In the genomic region with DNA sequence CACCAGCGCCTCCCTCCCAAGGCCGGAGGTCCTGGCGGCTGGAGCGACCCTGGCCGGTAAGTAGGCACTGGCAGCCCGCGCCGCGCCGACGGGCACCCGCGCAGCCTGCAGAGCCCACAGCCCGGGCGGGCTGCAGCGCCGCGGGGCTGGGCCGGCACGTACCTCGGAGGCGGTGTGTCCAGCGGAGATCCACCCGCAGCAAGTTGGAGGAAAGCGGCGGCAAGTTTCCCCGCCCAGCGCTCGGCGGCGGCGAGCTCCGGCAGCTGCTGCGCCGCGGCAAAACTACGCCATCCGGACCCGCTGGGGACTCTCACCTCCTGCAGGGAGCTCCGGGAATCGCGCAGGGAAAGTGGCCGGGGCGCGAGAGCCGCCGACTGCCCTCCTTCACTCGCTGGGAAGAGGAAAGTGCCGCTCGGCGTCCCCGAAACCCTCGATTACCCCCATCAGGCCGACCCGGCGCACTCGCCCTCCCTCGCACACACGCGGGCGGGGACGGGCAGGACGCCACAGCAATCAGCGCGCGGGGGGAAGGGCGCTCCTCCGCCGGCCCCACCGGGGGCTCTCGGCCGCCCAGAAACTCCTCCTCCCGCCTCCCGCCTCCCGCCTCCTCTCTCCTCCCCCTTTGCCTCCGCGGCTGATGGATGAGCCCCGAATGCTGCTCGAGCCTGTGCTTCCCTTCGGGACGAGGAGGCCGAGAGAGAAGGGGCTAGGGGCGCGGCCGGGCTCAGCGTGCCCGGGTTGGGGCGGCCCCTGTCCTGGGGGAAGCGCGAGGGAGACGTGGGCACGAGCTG, we compare ENCODE assay signal across 1 cellular context.
TF ChIP-seq lines count a peak whose summit lies in the region.

A gene (minus strand): TSS at position 436 of the 791 bp plus-strand sequence. CDS start 24,620 bp downstream, outside the sequence.

TF ChIP-seq in HepG2, 621 proteins besides CTCF, POLR2A, EP300 and RAD21 (continued from another document and continues in another):
- TF ChIP-seq, protein P1, sequence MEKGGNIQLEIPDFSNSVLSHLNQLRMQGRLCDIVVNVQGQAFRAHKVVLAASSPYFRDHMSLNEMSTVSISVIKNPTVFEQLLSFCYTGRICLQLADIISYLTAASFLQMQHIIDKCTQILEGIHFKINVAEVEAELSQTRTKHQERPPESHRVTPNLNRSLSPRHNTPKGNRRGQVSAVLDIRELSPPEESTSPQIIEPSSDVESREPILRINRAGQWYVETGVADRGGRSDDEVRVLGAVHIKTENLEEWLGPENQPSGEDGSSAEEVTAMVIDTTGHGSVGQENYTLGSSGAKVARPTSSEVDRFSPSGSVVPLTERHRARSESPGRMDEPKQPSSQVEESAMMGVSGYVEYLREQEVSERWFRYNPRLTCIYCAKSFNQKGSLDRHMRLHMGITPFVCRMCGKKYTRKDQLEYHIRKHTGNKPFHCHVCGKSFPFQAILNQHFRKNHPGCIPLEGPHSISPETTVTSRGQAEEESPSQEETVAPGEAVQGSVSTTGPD (CRISPR knock-in tag; IDR thresholded peaks at IDR 0.05) = no peak
- TF ChIP-seq HOXD1 (CRISPR knock-in tag; IDR thresholded peaks at IDR 0.05) (no peak), ZBTB7A (CRISPR knock-in tag; IDR thresholded peaks at IDR 0.05) (peak; percentile 74), ZNF205 (CRISPR knock-in tag; IDR thresholded peaks at IDR 0.05) (0 out of 2 replicates have a peak, but pooled peaks have one; percentile 40), ZNF124 (CRISPR knock-in tag; IDR thresholded peaks at IDR 0.05) (no peak), SMAD1 (CRISPR knock-in tag; IDR thresholded peaks at IDR 0.05; ENCODE audit: borderline replicate concordance, low read depth) (no peak), ZNF331 (CRISPR knock-in tag; IDR thresholded peaks at IDR 0.05) (peak; percentile 83; the same call in 1 of the 2 replicates), SNRNP70 (IDR thresholded peaks at IDR 0.05; ENCODE audit: low read depth, low read length) (no peak), GABPA (IDR thresholded peaks at IDR 0.05; ENCODE audit: low read depth, low read length) (no peak), GABPA (CRISPR knock-in tag; IDR thresholded peaks at IDR 0.05; ENCODE audit: low read depth) (no peak), RCOR2 (CRISPR knock-in tag; IDR thresholded peaks at IDR 0.05) (no peak), ZNF616 (CRISPR knock-in tag; IDR thresholded peaks at IDR 0.05; ENCODE audit: low read depth) (no peak), ZNF552 (CRISPR knock-in tag; IDR thresholded peaks at IDR 0.05; ENCODE audit: borderline replicate concordance) (no peak), ZNF644 (CRISPR knock-in tag; IDR thresholded peaks at IDR 0.05; ENCODE audit: low read depth) (no peak), ZNF749 (CRISPR knock-in tag; IDR thresholded peaks at IDR 0.05; ENCODE audit: borderline replicate concordance) (peak; percentile 57; the same call in 1 of the 2 replicates), SRSF9 (IDR thresholded peaks at IDR 0.05; ENCODE audit: borderline replicate concordance, insufficient read depth, low read depth, low read length, poor library complexity, severe bottlenecking) (no peak), ZNF564 (CRISPR knock-in tag; IDR thresholded peaks at IDR 0.05) (0 out of 2 replicates have a peak, but pooled peaks have one; percentile 2), ZNF383 (CRISPR knock-in tag; IDR thresholded peaks at IDR 0.05; ENCODE audit: borderline replicate concordance) (no peak), MXI1 (IDR thresholded peaks at IDR 0.05; ENCODE audit: borderline replicate concordance, low read depth, low read length) (no peak; the same call in 2 of the 3 replicates), EEA1 (CRISPR knock-in tag; IDR thresholded peaks at IDR 0.05; ENCODE audit: borderline replicate concordance) (no peak), ZNF225 (CRISPR knock-in tag; IDR thresholded peaks at IDR 0.05) (no peak; the same call in 1 of the 2 replicates), TBX2 (CRISPR knock-in tag; IDR thresholded peaks at IDR 0.05; ENCODE audit: borderline replicate concordance) (peak; percentile 80; the same call in 1 of the 2 replicates), ZFP90 (CRISPR knock-in tag; IDR thresholded peaks at IDR 0.05; ENCODE audit: borderline replicate concordance) (no peak), PTBP1 (IDR thresholded peaks at IDR 0.05; ENCODE audit: low read depth, low read length, poor library complexity, severe bottlenecking) (peak; percentile 79), IKZF4 (CRISPR knock-in tag; IDR thresholded peaks at IDR 0.05; ENCODE audit: borderline replicate concordance, low read depth, not compliant biosample characterization) (peak; percentile 87), ZNF367 (CRISPR knock-in tag; IDR thresholded peaks at IDR 0.05; ENCODE audit: borderline replicate concordance) (peak; percentile 45; the same call in 1 of the 2 replicates), RFXAP (CRISPR knock-in tag; IDR thresholded peaks at IDR 0.05; ENCODE audit: borderline replicate concordance) (no peak), ONECUT2 (CRISPR knock-in tag; IDR thresholded peaks at IDR 0.05) (no peak), ZNF12 (CRISPR knock-in tag; IDR thresholded peaks at IDR 0.05) (peak; percentile 62; the same call in 1 of the 2 replicates), HNRNPUL1 (IDR thresholded peaks at IDR 0.05; ENCODE audit: low read depth, low read length) (no peak), MEIS2 (CRISPR knock-in tag; IDR thresholded peaks at IDR 0.05) (no peak), MTA3 (CRISPR knock-in tag; IDR thresholded peaks at IDR 0.05) (no peak)
- TF ChIP-seq, protein P2, sequence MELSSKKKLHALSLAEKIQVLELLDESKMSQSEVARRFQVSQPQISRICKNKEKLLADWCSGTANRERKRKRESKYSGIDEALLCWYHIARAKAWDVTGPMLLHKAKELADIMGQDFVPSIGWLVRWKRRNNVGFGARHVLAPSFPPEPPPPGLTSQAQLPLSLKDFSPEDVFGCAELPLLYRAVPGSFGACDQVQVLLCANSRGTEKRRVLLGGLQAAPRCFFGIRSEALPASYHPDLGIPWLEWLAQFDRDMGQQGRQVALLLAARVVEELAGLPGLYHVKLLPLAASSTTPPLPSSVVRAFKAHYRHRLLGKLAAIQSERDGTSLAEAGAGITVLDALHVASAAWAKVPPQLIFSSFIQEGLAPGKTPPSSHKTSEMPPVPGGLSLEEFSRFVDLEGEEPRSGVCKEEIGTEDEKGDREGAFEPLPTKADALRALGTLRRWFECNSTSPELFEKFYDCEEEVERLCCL (CRISPR knock-in tag; IDR thresholded peaks at IDR 0.05; ENCODE audit: borderline replicate concordance) = no peak
- TF ChIP-seq, protein P3, sequence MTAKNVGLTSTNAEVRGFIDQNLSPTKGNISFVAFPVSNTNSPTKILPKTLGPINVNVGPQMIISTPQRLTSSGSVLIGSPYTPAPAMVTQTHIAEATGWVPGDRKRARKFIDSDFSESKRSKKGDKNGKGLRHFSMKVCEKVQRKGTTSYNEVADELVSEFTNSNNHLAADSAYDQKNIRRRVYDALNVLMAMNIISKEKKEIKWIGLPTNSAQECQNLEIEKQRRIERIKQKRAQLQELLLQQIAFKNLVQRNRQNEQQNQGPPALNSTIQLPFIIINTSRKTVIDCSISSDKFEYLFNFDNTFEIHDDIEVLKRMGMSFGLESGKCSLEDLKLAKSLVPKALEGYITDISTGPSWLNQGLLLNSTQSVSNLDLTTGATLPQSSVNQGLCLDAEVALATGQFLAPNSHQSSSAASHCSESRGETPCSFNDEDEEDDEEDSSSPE (CRISPR knock-in tag; IDR thresholded peaks at IDR 0.05) = peak; percentile 44
- TF ChIP-seq, protein P4, sequence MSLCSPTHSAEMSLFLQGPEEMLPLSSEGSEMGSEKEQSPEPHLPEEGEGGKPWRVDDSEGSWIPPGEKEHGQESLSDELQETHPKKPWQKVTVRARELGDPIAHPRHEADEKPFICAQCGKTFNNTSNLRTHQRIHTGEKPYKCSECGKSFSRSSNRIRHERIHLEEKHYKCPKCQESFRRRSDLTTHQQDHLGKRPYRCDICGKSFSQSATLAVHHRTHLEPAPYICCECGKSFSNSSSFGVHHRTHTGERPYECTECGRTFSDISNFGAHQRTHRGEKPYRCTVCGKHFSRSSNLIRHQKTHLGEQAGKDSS (CRISPR knock-in tag; IDR thresholded peaks at IDR 0.05; ENCODE audit: borderline replicate concordance, low read depth) = no peak
- TF ChIP-seq, protein P5, sequence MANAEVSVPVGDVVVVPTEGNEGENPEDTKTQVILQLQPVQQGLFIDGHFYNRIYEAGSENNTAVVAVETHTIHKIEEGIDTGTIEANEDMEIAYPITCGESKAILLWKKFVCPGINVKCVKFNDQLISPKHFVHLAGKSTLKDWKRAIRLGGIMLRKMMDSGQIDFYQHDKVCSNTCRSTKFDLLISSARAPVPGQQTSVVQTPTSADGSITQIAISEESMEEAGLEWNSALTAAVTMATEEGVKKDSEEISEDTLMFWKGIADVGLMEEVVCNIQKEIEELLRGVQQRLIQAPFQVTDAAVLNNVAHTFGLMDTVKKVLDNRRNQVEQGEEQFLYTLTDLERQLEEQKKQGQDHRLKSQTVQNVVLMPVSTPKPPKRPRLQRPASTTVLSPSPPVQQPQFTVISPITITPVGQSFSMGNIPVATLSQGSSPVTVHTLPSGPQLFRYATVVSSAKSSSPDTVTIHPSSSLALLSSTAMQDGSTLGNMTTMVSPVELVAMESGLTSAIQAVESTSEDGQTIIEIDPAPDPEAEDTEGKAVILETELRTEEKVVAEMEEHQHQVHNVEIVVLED (CRISPR knock-in tag; IDR thresholded peaks at IDR 0.05; ENCODE audit: borderline replicate concordance) = peak; percentile 69
- TF ChIP-seq, protein P6, sequence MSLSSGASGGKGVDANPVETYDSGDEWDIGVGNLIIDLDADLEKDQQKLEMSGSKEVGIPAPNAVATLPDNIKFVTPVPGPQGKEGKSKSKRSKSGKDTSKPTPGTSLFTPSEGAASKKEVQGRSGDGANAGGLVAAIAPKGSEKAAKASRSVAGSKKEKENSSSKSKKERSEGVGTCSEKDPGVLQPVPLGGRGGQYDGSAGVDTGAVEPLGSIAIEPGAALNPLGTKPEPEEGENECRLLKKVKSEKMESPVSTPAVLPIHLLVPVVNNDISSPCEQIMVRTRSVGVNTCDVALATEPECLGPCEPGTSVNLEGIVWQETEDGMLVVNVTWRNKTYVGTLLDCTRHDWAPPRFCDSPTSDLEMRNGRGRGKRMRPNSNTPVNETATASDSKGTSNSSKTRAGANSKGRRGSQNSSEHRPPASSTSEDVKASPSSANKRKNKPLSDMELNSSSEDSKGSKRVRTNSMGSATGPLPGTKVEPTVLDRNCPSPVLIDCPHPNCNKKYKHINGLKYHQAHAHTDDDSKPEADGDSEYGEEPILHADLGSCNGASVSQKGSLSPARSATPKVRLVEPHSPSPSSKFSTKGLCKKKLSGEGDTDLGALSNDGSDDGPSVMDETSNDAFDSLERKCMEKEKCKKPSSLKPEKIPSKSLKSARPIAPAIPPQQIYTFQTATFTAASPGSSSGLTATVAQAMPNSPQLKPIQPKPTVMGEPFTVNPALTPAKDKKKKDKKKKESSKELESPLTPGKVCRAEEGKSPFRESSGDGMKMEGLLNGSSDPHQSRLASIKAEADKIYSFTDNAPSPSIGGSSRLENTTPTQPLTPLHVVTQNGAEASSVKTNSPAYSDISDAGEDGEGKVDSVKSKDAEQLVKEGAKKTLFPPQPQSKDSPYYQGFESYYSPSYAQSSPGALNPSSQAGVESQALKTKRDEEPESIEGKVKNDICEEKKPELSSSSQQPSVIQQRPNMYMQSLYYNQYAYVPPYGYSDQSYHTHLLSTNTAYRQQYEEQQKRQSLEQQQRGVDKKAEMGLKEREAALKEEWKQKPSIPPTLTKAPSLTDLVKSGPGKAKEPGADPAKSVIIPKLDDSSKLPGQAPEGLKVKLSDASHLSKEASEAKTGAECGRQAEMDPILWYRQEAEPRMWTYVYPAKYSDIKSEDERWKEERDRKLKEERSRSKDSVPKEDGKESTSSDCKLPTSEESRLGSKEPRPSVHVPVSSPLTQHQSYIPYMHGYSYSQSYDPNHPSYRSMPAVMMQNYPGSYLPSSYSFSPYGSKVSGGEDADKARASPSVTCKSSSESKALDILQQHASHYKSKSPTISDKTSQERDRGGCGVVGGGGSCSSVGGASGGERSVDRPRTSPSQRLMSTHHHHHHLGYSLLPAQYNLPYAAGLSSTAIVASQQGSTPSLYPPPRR (CRISPR knock-in tag; IDR thresholded peaks at IDR 0.05; ENCODE audit: borderline replicate concordance) = peak; percentile 59; the same call in 1 of the 2 replicates
- TF ChIP-seq, protein P7, sequence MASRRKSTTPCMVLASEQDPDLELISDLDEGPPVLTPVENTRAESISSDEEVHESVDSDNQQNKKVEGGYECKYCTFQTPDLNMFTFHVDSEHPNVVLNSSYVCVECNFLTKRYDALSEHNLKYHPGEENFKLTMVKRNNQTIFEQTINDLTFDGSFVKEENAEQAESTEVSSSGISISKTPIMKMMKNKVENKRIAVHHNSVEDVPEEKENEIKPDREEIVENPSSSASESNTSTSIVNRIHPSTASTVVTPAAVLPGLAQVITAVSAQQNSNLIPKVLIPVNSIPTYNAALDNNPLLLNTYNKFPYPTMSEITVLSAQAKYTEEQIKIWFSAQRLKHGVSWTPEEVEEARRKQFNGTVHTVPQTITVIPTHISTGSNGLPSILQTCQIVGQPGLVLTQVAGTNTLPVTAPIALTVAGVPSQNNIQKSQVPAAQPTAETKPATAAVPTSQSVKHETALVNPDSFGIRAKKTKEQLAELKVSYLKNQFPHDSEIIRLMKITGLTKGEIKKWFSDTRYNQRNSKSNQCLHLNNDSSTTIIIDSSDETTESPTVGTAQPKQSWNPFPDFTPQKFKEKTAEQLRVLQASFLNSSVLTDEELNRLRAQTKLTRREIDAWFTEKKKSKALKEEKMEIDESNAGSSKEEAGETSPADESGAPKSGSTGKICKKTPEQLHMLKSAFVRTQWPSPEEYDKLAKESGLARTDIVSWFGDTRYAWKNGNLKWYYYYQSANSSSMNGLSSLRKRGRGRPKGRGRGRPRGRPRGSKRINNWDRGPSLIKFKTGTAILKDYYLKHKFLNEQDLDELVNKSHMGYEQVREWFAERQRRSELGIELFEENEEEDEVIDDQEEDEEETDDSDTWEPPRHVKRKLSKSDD (CRISPR knock-in tag; IDR thresholded peaks at IDR 0.05; ENCODE audit: low read depth) = peak; percentile 63; the same call in 1 of the 2 replicates
- TF ChIP-seq, protein P8, sequence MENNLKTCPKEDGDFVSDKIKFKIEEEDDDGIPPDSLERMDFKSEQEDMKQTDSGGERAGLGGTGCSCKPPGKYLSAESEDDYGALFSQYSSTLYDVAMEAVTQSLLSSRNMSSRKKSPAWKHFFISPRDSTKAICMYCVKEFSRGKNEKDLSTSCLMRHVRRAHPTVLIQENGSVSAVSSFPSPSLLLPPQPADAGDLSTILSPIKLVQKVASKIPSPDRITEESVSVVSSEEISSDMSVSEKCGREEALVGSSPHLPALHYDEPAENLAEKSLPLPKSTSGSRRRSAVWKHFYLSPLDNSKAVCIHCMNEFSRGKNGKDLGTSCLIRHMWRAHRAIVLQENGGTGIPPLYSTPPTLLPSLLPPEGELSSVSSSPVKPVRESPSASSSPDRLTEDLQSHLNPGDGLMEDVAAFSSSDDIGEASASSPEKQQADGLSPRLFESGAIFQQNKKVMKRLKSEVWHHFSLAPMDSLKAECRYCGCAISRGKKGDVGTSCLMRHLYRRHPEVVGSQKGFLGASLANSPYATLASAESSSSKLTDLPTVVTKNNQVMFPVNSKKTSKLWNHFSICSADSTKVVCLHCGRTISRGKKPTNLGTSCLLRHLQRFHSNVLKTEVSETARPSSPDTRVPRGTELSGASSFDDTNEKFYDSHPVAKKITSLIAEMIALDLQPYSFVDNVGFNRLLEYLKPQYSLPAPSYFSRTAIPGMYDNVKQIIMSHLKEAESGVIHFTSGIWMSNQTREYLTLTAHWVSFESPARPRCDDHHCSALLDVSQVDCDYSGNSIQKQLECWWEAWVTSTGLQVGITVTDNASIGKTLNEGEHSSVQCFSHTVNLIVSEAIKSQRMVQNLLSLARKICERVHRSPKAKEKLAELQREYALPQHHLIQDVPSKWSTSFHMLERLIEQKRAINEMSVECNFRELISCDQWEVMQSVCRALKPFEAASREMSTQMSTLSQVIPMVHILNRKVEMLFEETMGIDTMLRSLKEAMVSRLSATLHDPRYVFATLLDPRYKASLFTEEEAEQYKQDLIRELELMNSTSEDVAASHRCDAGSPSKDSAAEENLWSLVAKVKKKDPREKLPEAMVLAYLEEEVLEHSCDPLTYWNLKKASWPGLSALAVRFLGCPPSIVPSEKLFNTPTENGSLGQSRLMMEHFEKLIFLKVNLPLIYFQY (CRISPR knock-in tag; IDR thresholded peaks at IDR 0.05; ENCODE audit: borderline replicate concordance) = no peak
